Comparison of ENCODE assay signal across 11 cellular contexts in genomic region chr14:50067723-50068495, GRCh38. TPM values are rescaled to one million over a fixed set of nuclear protein-coding genes. Genes with fewer than 3 reads are reported as not detected.
DNase-seq lines count a peak whose midpoint lies in the region; ATAC-seq, FAIRE-seq and TF ChIP-seq lines count a peak whose summit lies in the region.
"Had no signal": no experiment of that assay in that cellular context is flagged by ENCODE, and none has a peak within 500 bp of the region (broad histone marks: within the 10 kb centered on the region; RNA-seq: fewer than 3 reads in every experiment).

No MANE protein-coding gene starts in this region.

- no peaks in the 10 kb centered on the region for H3K79me2 ChIP-seq in fibroblast of lung (ENCODE audit: control insufficient read depth, insufficient read depth, low read length)

- no peak overlapping the region for H3K9ac ChIP-seq in fibroblast of lung (ENCODE audit: insufficient read depth, low read length)

- no peak for FAIRE-seq in GM19239 (lab: Jason Lieb, UNC)

- no peak overlapping the region for H3K4me2 ChIP-seq in fibroblast of lung (ENCODE audit: extremely low read depth, insufficient read depth, low read length)

- no peaks in the 10 kb centered on the region for H3K9me3 Mint-ChIP-seq in activated naive CD8-positive, alpha-beta T cell (ENCODE audit: low read depth)
- H3K9me3 Mint-ChIP-seq in activated naive CD8-positive, alpha-beta T cell treated with anti-CD3 and anti-CD28 coated beads for 36 hours: no peaks in the 10 kb centered on the region
- H3K9me3 Mint-ChIP-seq: effector memory CD8-positive, alpha-beta T cell had no signal

- TF ChIP-seq EP300 in stomach (IDR thresholded peaks at IDR 0.05): no peak

- H3K4me3 Mint-ChIP-seq in activated naive CD8-positive, alpha-beta T cell: no peak overlapping the region
- H3K4me3 Mint-ChIP-seq in activated naive CD8-positive, alpha-beta T cell treated with anti-CD3 and anti-CD28 coated beads for 36 hours: no peak overlapping the region
- H3K4me3 Mint-ChIP-seq: effector memory CD8-positive, alpha-beta T cell had no signal

- no peak overlapping the region for H2AFZ ChIP-seq in fibroblast of lung (ENCODE audit: low read length)

- ATAC-seq in GM18498 (IDR thresholded peaks at IDR 0.05; ENCODE audit: unreplicated experiment) (no peak), GM21515 (IDR thresholded peaks at IDR 0.05; ENCODE audit: unreplicated experiment) (no peak)
- ATAC-seq: effector memory CD8-positive, alpha-beta T cell; left lung had no signal

- WGBS in stomach, 5 donors: 67 to 77% (median 72%) methylated on average over 8 of the region's 8 CpGs

- H3K9me3 ChIP-seq in fibroblast of lung (ENCODE audit: control insufficient read depth, insufficient read depth, low read depth, low read length): no peaks in the 10 kb centered on the region
- no peaks in the 10 kb centered on the region for H3K9me3 ChIP-seq in stomach
- H3K9me3 ChIP-seq: left lung had no signal

- no peaks in the 10 kb centered on the region for H4K20me1 ChIP-seq in fibroblast of lung (ENCODE audit: control insufficient read depth, extremely low read depth, insufficient read depth, low read length)

- CTCF ChIA-PET in RWPE1 (lab: Yijun Ruan, JAX): interaction anchor here (0.7 kb wide), 1 partner anchor 206 kb away, joined by 3 read pairs; no protein-coding TSS in a partner anchor

- H3K36me3 ChIP-seq in fibroblast of lung (ENCODE audit: control insufficient read depth, insufficient read depth, low read length) (no peaks in the 10 kb centered on the region), stomach (no peaks in the 10 kb centered on the region)
- H3K36me3 ChIP-seq: left lung had no signal

- H3K4me3 ChIP-seq in fibroblast of lung (replicated peaks in 1 of 4; ENCODE audit: control extremely low read depth in 1 of 4, insufficient read depth in 1 of 4, low read depth in 3 of 4, low read length in 4 of 4): no peak overlapping the region
- no peak overlapping the region for H3K4me3 ChIP-seq in stomach
- H3K4me3 ChIP-seq: left lung had no signal

- POLR2A ChIA-PET in RWPE1 (lab: Yijun Ruan, JAX; ENCODE audit: low non-redundant PET): no interaction called here

- intact Hi-C loops in stomach (cut with DNase I; ENCODE audit: low total_unique reads): no loop called here

- no peak for DNase-seq in activated naive CD8-positive, alpha-beta T cell treated with anti-CD3 and anti-CD28 coated beads for 36 hours
- peak; percentile 53 for DNase-seq in RWPE1 (ENCODE audit: low spot score)
- DNase-seq in fibroblast of lung (ENCODE audit: low read depth in 2 of 2): peak; percentile 47 to 89
- peak; percentile 72 for DNase-seq in stomach
- DNase-seq in GM19239 (ENCODE audit: insufficient read length, low spot score): no peak
- DNase-seq: effector memory CD8-positive, alpha-beta T cell; KG1; left lung had no signal

- no peak for TF ChIP-seq CTCF in RWPE1 (conservative IDR thresholded peaks at IDR 0.05; ENCODE audit: low read depth)
- no peak for TF ChIP-seq CTCF in fibroblast of lung (conservative IDR thresholded peaks at IDR 0.05 in 1 of 2, IDR thresholded peaks at IDR 0.05 in 1 of 2; ENCODE audit: low read depth in 1 of 2, low read length in 2 of 2)
- no peak for TF ChIP-seq CTCF in stomach (IDR thresholded peaks at IDR 0.05)

- H3K27me3 ChIP-seq in fibroblast of lung (ENCODE audit: control insufficient read depth, insufficient read depth, low read length) (no peaks in the 10 kb centered on the region), stomach (no peaks in the 10 kb centered on the region)
- H3K27me3 ChIP-seq: left lung had no signal

- H3K36me3 Mint-ChIP-seq in activated naive CD8-positive, alpha-beta T cell: peaks cover 3% of the 10 kb centered on the region
- peaks cover 17% of the 10 kb centered on the region for H3K36me3 Mint-ChIP-seq in activated naive CD8-positive, alpha-beta T cell treated with anti-CD3 and anti-CD28 coated beads for 36 hours

- TF ChIP-seq POLR2A in stomach (IDR thresholded peaks at IDR 0.05): no peak

- H3K4me1 ChIP-seq in fibroblast of lung (ENCODE audit: control insufficient read depth, extremely low read depth, insufficient read depth, low read length) (no peaks in the 10 kb centered on the region), stomach (peaks cover under 1 to 8% (median 1%) of the 10 kb centered on the region in 4 donors)

- no peaks in the 10 kb centered on the region for H3K27me3 Mint-ChIP-seq in activated naive CD8-positive, alpha-beta T cell
- H3K27me3 Mint-ChIP-seq in activated naive CD8-positive, alpha-beta T cell treated with anti-CD3 and anti-CD28 coated beads for 36 hours: no peaks in the 10 kb centered on the region
- H3K27me3 Mint-ChIP-seq: effector memory CD8-positive, alpha-beta T cell had no signal

- H3K27ac ChIP-seq in RWPE1 (peak overlapping the region; percentile 53), fibroblast of lung (ENCODE audit: insufficient read depth, low read length) (no peak overlapping the region), stomach (peak overlapping the region; percentile 3 to 66 (median 59))
- H3K27ac ChIP-seq: left lung had no signal

- H3K4me1 Mint-ChIP-seq in activated naive CD8-positive, alpha-beta T cell (ENCODE audit: low read depth): peaks cover 70% of the 10 kb centered on the region
- H3K4me1 Mint-ChIP-seq in activated naive CD8-positive, alpha-beta T cell treated with anti-CD3 and anti-CD28 coated beads for 36 hours: peaks cover 64% of the 10 kb centered on the region

- H3K27ac Mint-ChIP-seq in activated naive CD8-positive, alpha-beta T cell: peak overlapping the region; percentile 55
- H3K27ac Mint-ChIP-seq in activated naive CD8-positive, alpha-beta T cell treated with anti-CD3 and anti-CD28 coated beads for 36 hours: no peak overlapping the region

RNA-seq across cellular contexts. Expression of gene VCPKMT, which starts 48.5 kb away (rescaled TPM):
- total RNA-seq in activated naive CD8-positive, alpha-beta T cell treated with anti-CD3 and anti-CD28 coated beads for 36 hours: 10 to 100 TPM; 13.3 to 14.3 TPM
- total RNA-seq in fibroblast of lung (3.6 and 4.4 TPM in 2 replicates), stomach (10 to 100 TPM in 2 of 5 donors, 1 to 10 TPM in 2, not detected in 1; 1.3 to 11.6 (median 7.7) TPM)
- polyA plus RNA-seq in fibroblast of lung (5.2 and 5.3 TPM in 2 replicates), stomach (1 to 10 TPM; 4.5 to 9.8 (median 4.9) TPM)
- polyA plus RNA-seq in fibroblast of lung (2012): 4.3 and 5.8 TPM in 2 replicates
- 3.4 TPM in 1 of 2 replicates, not detected in the other for polyA minus RNA-seq in fibroblast of lung (ENCODE audit: low replicate concordance)

Comparison
In these comparisons a context has a peak if more than half of its experiments do, and no peak if none do; other contexts are left out.
1. DNase-seq: peak in RWPE1 (single experiment), fibroblast of lung (2 of 2) and stomach (single experiment); none in activated naive CD8-positive, alpha-beta T cell treated with anti-CD3 and anti-CD28 coated beads for 36 hours (single experiment) and GM19239 (single experiment).